1 cellular context compared by ENCODE assay signal in the genomic region with DNA sequence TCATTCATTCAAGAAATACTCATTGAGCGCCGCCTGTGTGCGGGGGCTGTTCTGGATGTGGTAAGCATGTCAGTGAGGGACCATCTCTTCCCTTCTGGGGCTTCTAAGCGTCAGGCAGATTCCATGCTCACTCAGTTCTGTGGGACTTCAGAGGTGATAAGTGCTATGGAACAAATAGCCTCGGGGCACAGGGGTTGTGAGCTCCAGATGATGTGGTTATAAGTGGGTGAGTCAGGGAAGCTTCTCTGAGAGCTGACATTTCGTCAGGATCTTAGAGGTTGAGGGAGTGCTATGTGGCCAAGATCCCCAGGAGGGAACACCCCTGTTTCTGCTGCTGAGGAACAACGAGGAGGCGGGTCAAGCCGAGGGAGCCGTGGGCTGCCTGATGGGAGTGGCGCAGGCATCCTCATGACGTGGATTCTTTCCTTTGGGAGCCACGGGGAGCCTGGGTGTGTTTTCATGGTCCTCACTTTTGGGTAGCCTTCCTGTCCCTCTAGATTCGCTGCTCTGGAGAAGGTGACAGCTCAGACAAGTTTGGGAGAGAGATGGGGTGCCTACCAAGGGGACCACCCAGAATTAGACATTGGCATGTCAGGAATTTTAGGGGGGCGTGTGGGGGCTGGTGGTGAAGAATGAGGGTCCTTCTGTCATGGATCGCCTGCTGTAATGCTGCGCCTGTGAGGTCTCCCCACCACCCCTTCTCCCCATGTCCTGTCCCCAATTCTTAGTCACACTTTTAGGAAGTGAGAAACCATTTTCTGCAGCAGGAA.
TF ChIP-seq lines count a peak whose summit lies in the region.

No MANE protein-coding gene starts in this region.

TF ChIP-seq in GM23338, 12 proteins besides CTCF, POLR2A, EP300 and RAD21 (continued from another document):
- TF ChIP-seq, protein P1, sequence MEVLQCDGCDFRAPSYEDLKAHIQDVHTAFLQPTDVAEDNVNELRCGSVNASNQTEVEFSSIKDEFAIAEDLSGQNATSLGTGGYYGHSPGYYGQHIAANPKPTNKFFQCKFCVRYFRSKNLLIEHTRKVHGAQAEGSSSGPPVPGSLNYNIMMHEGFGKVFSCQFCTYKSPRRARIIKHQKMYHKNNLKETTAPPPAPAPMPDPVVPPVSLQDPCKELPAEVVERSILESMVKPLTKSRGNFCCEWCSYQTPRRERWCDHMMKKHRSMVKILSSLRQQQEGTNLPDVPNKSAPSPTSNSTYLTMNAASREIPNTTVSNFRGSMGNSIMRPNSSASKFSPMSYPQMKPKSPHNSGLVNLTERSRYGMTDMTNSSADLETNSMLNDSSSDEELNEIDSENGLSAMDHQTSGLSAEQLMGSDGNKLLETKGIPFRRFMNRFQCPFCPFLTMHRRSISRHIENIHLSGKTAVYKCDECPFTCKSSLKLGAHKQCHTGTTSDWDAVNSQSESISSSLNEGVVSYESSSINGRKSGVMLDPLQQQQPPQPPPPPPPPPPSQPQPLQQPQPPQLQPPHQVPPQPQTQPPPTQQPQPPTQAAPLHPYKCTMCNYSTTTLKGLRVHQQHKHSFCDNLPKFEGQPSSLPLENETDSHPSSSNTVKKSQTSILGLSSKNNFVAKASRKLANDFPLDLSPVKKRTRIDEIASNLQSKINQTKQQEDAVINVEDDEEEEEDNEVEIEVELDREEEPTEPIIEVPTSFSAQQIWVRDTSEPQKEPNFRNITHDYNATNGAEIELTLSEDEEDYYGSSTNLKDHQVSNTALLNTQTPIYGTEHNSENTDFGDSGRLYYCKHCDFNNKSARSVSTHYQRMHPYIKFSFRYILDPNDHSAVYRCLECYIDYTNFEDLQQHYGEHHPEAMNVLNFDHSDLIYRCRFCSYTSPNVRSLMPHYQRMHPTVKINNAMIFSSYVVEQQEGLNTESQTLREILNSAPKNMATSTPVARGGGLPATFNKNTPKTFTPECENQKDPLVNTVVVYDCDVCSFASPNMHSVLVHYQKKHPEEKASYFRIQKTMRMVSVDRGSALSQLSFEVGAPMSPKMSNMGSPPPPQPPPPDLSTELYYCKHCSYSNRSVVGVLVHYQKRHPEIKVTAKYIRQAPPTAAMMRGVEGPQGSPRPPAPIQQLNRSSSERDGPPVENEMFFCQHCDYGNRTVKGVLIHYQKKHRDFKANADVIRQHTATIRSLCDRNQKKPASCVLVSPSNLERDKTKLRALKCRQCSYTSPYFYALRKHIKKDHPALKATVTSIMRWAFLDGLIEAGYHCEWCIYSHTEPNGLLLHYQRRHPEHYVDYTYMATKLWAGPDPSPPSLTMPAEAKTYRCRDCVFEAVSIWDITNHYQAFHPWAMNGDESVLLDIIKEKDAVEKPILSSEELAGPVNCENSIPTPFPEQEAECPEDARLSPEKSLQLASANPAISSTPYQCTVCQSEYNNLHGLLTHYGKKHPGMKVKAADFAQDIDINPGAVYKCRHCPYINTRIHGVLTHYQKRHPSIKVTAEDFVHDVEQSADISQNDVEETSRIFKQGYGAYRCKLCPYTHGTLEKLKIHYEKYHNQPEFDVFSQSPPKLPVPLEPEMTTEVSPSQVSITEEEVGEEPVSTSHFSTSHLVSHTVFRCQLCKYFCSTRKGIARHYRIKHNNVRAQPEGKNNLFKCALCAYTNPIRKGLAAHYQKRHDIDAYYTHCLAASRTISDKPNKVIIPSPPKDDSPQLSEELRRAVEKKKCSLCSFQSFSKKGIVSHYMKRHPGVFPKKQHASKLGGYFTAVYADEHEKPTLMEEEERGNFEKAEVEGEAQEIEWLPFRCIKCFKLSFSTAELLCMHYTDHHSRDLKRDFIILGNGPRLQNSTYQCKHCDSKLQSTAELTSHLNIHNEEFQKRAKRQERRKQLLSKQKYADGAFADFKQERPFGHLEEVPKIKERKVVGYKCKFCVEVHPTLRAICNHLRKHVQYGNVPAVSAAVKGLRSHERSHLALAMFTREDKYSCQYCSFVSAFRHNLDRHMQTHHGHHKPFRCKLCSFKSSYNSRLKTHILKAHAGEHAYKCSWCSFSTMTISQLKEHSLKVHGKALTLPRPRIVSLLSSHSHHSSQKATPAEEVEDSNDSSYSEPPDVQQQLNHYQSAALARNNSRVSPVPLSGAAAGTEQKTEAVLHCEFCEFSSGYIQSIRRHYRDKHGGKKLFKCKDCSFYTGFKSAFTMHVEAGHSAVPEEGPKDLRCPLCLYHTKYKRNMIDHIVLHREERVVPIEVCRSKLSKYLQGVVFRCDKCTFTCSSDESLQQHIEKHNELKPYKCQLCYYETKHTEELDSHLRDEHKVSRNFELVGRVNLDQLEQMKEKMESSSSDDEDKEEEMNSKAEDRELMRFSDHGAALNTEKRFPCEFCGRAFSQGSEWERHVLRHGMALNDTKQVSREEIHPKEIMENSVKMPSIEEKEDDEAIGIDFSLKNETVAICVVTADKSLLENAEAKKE (CRISPR knock-in tag; IDR thresholded peaks at IDR 0.05) = no peak
- no peak for TF ChIP-seq POLR2AphosphoS5 (IDR thresholded peaks at IDR 0.05; ENCODE audit: low read depth)
